In the genomic region with DNA sequence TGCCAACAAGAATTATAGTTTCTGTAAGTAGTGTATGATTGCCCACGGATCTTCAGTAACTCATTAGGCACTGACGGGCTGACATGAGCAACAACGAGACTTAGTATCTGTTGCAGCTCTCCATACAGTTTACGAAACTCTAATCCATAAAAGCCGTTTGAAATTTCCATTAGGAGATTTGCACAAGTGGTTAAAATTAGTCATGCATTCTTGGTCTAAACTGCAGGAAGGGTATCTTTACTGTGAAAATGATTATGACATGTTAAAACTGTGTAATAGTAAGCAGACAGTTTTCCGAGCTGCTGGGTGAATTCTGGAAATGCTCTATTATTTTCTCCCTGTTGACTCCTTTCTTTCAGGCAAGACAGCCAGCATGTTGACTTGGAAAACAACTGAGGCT, we compare ENCODE assay signal across 17 cellular contexts.
A peak's percentile ranks its signal among the peaks of the same experiment; 100 is the strongest.
DNase-seq lines count a peak whose midpoint lies in the region; ATAC-seq and TF ChIP-seq lines count a peak whose summit lies in the region.
"Had no signal": no experiment of that assay in that cellular context is flagged by ENCODE, and none has a peak within 500 bp of the region (broad histone marks: within the 10 kb centered on the region; RNA-seq: fewer than 3 reads in every experiment).

No MANE protein-coding gene starts in this region.

- no peaks in the 10 kb centered on the region for H3K36me3 ChIP-seq in fibroblast of lung (ENCODE audit: control insufficient read depth, insufficient read depth, low read length)

- H3K79me2 ChIP-seq in fibroblast of lung (ENCODE audit: control insufficient read depth, insufficient read depth, low read length): no peaks in the 10 kb centered on the region

- no peak overlapping the region for H3K27ac ChIP-seq in fibroblast of lung (ENCODE audit: insufficient read depth, low read length)
- H3K27ac ChIP-seq: PC-9 had no signal

- peak; percentile 59 for DNase-seq in AG10803 (ENCODE audit: low read depth)
- peak; percentile 69 for DNase-seq in RPMI7951 (ENCODE audit: low read depth)
- peak; percentile 34 to 42 for DNase-seq in fibroblast of lung (ENCODE audit: low read depth in 2 of 2)
- peak; percentile 27 for DNase-seq in retinal pigment epithelial cell (ENCODE audit: low read depth)
- no peak for DNase-seq in HuH-7.5 (ENCODE audit: low spot score)
- DNase-seq in cortex of kidney (lab: John Stamatoyannopoulos, UW): no peak
- DNase-seq: AML-193; CD4-positive, alpha-beta T cell; DMS79; GOT3; NCI-H1436; NCI-H2029; NCI-H510A; PC-9 had no signal

- no peak overlapping the region for H3K4me3 ChIP-seq in AG10803 (ENCODE audit: low read length)
- H3K4me3 ChIP-seq in fibroblast of lung (replicated peaks in 1 of 4; ENCODE audit: control extremely low read depth in 1 of 4, insufficient read depth in 1 of 4, low read depth in 3 of 4, low read length in 4 of 4): no peak overlapping the region
- no peak overlapping the region for H3K4me3 ChIP-seq in retinal pigment epithelial cell (ENCODE audit: low read length)
- H3K4me3 ChIP-seq: K562, PC-9 had no signal

- no peak overlapping the region for H3K4me2 ChIP-seq in fibroblast of lung (ENCODE audit: extremely low read depth, insufficient read depth, low read length)
- H3K4me2 ChIP-seq: PC-9 had no signal

- no peaks in the 10 kb centered on the region for H3K9me3 ChIP-seq in fibroblast of lung (ENCODE audit: control insufficient read depth, insufficient read depth, low read depth, low read length)

- no peaks in the 10 kb centered on the region for H3K27me3 ChIP-seq in fibroblast of lung (ENCODE audit: control insufficient read depth, insufficient read depth, low read length)

- no peaks in the 10 kb centered on the region for H3K4me1 ChIP-seq in fibroblast of lung (ENCODE audit: control insufficient read depth, extremely low read depth, insufficient read depth, low read length)

- no peak overlapping the region for H2AFZ ChIP-seq in fibroblast of lung (ENCODE audit: low read length)
- H2AFZ ChIP-seq: PC-9 had no signal

- ATAC-seq in HG02870 (IDR thresholded peaks at IDR 0.05; ENCODE audit: unreplicated experiment) (no peak), HG03457 (IDR thresholded peaks at IDR 0.05; ENCODE audit: unreplicated experiment) (no peak)
- ATAC-seq: K562 had no signal

- no peaks in the 10 kb centered on the region for H4K20me1 ChIP-seq in fibroblast of lung (ENCODE audit: control insufficient read depth, extremely low read depth, insufficient read depth, low read length)

- H3K9ac ChIP-seq in fibroblast of lung (ENCODE audit: insufficient read depth, low read length): no peak overlapping the region

- no peak for TF ChIP-seq CTCF in AG10803 (conservative IDR thresholded peaks at IDR 0.05; ENCODE audit: low read length)
- TF ChIP-seq CTCF in fibroblast of lung (conservative IDR thresholded peaks at IDR 0.05 in 1 of 2, IDR thresholded peaks at IDR 0.05 in 1 of 2; ENCODE audit: low read depth in 1 of 2, low read length in 2 of 2): no peak
- TF ChIP-seq CTCF in retinal pigment epithelial cell (conservative IDR thresholded peaks at IDR 0.05; ENCODE audit: low read depth, low read length): no peak

Comparison
In these comparisons a context has a peak if more than half of its experiments do, and no peak if none do; other contexts are left out.
1. DNase-seq: peak in AG10803 (single experiment), RPMI7951 (single experiment), fibroblast of lung (2 of 2) and retinal pigment epithelial cell (single experiment); none in HuH-7.5 (single experiment) and cortex of kidney (single experiment).